Comparison of ENCODE assay signal across 1 cellular context in the genomic region with DNA sequence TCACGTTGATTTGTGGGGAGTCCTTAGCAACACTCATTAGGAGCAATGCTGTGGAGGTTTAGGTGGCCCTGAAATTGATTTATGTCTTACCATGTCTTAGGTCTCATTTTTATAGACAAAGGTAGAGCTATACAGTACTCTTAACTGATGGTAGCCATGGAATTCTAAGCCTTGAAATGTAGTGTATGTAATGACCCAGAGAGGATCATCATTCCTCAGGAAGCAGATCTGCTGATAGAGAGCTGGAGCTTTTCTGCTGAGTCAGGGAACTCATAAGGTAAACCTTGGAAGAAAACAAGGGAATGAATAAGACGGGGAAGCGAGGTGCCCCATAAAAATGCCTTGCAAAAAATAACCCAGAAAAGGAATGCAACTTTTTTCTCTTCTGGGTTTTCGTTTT.
A peak's percentile ranks its signal among the peaks of the same experiment; 100 is the strongest.
TF ChIP-seq lines count a peak whose summit lies in the region.

No MANE protein-coding gene starts in this region.

TF ChIP-seq in K562, 482 proteins besides CTCF, POLR2A, EP300 and RAD21 (continued from another document):
- TF ChIP-seq, protein P1, sequence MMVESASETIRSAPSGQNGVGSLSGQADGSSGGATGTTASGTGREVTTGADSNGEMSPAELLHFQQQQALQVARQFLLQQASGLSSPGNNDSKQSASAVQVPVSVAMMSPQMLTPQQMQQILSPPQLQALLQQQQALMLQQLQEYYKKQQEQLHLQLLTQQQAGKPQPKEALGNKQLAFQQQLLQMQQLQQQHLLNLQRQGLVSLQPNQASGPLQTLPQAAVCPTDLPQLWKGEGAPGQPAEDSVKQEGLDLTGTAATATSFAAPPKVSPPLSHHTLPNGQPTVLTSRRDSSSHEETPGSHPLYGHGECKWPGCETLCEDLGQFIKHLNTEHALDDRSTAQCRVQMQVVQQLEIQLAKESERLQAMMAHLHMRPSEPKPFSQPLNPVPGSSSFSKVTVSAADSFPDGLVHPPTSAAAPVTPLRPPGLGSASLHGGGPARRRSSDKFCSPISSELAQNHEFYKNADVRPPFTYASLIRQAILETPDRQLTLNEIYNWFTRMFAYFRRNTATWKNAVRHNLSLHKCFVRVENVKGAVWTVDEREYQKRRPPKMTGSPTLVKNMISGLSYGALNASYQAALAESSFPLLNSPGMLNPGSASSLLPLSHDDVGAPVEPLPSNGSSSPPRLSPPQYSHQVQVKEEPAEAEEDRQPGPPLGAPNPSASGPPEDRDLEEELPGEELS (CRISPR knock-in tag; IDR thresholded peaks at IDR 0.05; ENCODE audit: borderline replicate concordance), result no peak
- TF ChIP-seq, protein P2, sequence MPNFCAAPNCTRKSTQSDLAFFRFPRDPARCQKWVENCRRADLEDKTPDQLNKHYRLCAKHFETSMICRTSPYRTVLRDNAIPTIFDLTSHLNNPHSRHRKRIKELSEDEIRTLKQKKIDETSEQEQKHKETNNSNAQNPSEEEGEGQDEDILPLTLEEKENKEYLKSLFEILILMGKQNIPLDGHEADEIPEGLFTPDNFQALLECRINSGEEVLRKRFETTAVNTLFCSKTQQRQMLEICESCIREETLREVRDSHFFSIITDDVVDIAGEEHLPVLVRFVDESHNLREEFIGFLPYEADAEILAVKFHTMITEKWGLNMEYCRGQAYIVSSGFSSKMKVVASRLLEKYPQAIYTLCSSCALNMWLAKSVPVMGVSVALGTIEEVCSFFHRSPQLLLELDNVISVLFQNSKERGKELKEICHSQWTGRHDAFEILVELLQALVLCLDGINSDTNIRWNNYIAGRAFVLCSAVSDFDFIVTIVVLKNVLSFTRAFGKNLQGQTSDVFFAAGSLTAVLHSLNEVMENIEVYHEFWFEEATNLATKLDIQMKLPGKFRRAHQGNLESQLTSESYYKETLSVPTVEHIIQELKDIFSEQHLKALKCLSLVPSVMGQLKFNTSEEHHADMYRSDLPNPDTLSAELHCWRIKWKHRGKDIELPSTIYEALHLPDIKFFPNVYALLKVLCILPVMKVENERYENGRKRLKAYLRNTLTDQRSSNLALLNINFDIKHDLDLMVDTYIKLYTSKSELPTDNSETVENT (CRISPR knock-in tag; IDR thresholded peaks at IDR 0.05), result no peak
- no peak for TF ChIP-seq RAD51 (IDR thresholded peaks at IDR 0.05; ENCODE audit: borderline replicate concordance, low read depth)
- TF ChIP-seq HNRNPH1 (optimal IDR thresholded peaks at IDR 0.05; ENCODE audit: low read depth, low read length), result no peak
- no peak for TF ChIP-seq ZFPM2 (CRISPR knock-in tag; IDR thresholded peaks at IDR 0.05)
- TF ChIP-seq, protein P3, sequence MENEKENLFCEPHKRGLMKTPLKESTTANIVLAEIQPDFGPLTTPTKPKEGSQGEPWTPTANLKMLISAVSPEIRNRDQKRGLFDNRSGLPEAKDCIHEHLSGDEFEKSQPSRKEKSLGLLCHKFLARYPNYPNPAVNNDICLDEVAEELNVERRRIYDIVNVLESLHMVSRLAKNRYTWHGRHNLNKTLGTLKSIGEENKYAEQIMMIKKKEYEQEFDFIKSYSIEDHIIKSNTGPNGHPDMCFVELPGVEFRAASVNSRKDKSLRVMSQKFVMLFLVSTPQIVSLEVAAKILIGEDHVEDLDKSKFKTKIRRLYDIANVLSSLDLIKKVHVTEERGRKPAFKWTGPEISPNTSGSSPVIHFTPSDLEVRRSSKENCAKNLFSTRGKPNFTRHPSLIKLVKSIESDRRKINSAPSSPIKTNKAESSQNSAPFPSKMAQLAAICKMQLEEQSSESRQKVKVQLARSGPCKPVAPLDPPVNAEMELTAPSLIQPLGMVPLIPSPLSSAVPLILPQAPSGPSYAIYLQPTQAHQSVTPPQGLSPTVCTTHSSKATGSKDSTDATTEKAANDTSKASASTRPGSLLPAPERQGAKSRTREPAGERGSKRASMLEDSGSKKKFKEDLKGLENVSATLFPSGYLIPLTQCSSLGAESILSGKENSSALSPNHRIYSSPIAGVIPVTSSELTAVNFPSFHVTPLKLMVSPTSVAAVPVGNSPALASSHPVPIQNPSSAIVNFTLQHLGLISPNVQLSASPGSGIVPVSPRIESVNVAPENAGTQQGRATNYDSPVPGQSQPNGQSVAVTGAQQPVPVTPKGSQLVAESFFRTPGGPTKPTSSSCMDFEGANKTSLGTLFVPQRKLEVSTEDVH (IDR thresholded peaks at IDR 0.05; ENCODE audit: low read depth, partially characterized antibody), result no peak
- no peak for TF ChIP-seq HNRNPK (IDR thresholded peaks at IDR 0.05; ENCODE audit: low read depth, low read length, poor library complexity, severe bottlenecking)
- TF ChIP-seq, protein P4, sequence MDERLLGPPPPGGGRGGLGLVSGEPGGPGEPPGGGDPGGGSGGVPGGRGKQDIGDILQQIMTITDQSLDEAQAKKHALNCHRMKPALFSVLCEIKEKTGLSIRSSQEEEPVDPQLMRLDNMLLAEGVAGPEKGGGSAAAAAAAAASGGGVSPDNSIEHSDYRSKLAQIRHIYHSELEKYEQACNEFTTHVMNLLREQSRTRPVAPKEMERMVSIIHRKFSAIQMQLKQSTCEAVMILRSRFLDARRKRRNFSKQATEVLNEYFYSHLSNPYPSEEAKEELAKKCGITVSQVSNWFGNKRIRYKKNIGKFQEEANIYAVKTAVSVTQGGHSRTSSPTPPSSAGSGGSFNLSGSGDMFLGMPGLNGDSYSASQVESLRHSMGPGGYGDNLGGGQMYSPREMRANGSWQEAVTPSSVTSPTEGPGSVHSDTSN (CRISPR knock-in tag; IDR thresholded peaks at IDR 0.05; ENCODE audit: low read depth), result no peak
- TF ChIP-seq, protein P4 (tag; conservative IDR thresholded peaks at IDR 0.05; ENCODE audit: low read depth), result peak; percentile 85
- no peak for TF ChIP-seq SNRNP70 (optimal IDR thresholded peaks at IDR 0.05; ENCODE audit: low read depth, low read length)
- TF ChIP-seq ELF2 (CRISPR knock-in tag; IDR thresholded peaks at IDR 0.05), result no peak
- no peak for TF ChIP-seq MEF2D (tag; conservative IDR thresholded peaks at IDR 0.05; ENCODE audit: low read depth)
- no peak for TF ChIP-seq CREB1 (IDR thresholded peaks at IDR 0.05)
- TF ChIP-seq CREB1 (CRISPR knock-in tag; IDR thresholded peaks at IDR 0.05), result no peak
- TF ChIP-seq TCF3 (CRISPR knock-in tag; IDR thresholded peaks at IDR 0.05), result no peak
- TF ChIP-seq GATA2 (CRISPR knock-in tag; IDR thresholded peaks at IDR 0.05), result peak; percentile 65
- no peak for TF ChIP-seq ZNF584 (CRISPR knock-in tag; IDR thresholded peaks at IDR 0.05; ENCODE audit: low read depth)
- TF ChIP-seq BRCA1 (IDR thresholded peaks at IDR 0.05), result no peak
- no peak for TF ChIP-seq BRCA1 (CRISPR knock-in tag; IDR thresholded peaks at IDR 0.05)
- TF ChIP-seq MYC (IDR thresholded peaks at IDR 0.05; ENCODE audit: low read depth, low read length), result 0 out of 2 replicates have a peak, but pooled peaks have one; percentile 28
- TF ChIP-seq MYC (CRISPR knock-in tag; IDR thresholded peaks at IDR 0.05; ENCODE audit: borderline replicate concordance, low read depth), result no peak
- no peak for TF ChIP-seq PHB (CRISPR knock-in tag; IDR thresholded peaks at IDR 0.05)
- TF ChIP-seq, protein P5, sequence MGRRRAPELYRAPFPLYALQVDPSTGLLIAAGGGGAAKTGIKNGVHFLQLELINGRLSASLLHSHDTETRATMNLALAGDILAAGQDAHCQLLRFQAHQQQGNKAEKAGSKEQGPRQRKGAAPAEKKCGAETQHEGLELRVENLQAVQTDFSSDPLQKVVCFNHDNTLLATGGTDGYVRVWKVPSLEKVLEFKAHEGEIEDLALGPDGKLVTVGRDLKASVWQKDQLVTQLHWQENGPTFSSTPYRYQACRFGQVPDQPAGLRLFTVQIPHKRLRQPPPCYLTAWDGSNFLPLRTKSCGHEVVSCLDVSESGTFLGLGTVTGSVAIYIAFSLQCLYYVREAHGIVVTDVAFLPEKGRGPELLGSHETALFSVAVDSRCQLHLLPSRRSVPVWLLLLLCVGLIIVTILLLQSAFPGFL (CRISPR knock-in tag; IDR thresholded peaks at IDR 0.05), result no peak
- TF ChIP-seq ZNF696 (CRISPR knock-in tag; conservative IDR thresholded peaks at IDR 0.05), result no peak
- no peak for TF ChIP-seq FOXA1 (IDR thresholded peaks at IDR 0.05; ENCODE audit: borderline replicate concordance)
- TF ChIP-seq ZNF41 (CRISPR knock-in tag; conservative IDR thresholded peaks at IDR 0.05), result no peak
- TF ChIP-seq, protein P6, sequence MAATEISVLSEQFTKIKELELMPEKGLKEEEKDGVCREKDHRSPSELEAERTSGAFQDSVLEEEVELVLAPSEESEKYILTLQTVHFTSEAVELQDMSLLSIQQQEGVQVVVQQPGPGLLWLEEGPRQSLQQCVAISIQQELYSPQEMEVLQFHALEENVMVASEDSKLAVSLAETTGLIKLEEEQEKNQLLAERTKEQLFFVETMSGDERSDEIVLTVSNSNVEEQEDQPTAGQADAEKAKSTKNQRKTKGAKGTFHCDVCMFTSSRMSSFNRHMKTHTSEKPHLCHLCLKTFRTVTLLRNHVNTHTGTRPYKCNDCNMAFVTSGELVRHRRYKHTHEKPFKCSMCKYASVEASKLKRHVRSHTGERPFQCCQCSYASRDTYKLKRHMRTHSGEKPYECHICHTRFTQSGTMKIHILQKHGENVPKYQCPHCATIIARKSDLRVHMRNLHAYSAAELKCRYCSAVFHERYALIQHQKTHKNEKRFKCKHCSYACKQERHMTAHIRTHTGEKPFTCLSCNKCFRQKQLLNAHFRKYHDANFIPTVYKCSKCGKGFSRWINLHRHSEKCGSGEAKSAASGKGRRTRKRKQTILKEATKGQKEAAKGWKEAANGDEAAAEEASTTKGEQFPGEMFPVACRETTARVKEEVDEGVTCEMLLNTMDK (IDR thresholded peaks at IDR 0.05; ENCODE audit: borderline replicate concordance, insufficient read depth, low read depth, low read length, poor library complexity, severe bottlenecking), result no peak
- TF ChIP-seq, protein P7, sequence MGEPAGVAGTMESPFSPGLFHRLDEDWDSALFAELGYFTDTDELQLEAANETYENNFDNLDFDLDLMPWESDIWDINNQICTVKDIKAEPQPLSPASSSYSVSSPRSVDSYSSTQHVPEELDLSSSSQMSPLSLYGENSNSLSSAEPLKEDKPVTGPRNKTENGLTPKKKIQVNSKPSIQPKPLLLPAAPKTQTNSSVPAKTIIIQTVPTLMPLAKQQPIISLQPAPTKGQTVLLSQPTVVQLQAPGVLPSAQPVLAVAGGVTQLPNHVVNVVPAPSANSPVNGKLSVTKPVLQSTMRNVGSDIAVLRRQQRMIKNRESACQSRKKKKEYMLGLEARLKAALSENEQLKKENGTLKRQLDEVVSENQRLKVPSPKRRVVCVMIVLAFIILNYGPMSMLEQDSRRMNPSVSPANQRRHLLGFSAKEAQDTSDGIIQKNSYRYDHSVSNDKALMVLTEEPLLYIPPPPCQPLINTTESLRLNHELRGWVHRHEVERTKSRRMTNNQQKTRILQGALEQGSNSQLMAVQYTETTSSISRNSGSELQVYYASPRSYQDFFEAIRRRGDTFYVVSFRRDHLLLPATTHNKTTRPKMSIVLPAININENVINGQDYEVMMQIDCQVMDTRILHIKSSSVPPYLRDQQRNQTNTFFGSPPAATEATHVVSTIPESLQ (CRISPR knock-in tag; IDR thresholded peaks at IDR 0.05), result no peak
- peak; percentile 60 for TF ChIP-seq ARID1B (IDR thresholded peaks at IDR 0.05)
- TF ChIP-seq SMARCA4 (IDR thresholded peaks at IDR 0.05), result peak; percentile 70
- peak; percentile 99 for TF ChIP-seq MAFF (IDR thresholded peaks at IDR 0.05; ENCODE audit: low read length)
